In the genomic region with DNA sequence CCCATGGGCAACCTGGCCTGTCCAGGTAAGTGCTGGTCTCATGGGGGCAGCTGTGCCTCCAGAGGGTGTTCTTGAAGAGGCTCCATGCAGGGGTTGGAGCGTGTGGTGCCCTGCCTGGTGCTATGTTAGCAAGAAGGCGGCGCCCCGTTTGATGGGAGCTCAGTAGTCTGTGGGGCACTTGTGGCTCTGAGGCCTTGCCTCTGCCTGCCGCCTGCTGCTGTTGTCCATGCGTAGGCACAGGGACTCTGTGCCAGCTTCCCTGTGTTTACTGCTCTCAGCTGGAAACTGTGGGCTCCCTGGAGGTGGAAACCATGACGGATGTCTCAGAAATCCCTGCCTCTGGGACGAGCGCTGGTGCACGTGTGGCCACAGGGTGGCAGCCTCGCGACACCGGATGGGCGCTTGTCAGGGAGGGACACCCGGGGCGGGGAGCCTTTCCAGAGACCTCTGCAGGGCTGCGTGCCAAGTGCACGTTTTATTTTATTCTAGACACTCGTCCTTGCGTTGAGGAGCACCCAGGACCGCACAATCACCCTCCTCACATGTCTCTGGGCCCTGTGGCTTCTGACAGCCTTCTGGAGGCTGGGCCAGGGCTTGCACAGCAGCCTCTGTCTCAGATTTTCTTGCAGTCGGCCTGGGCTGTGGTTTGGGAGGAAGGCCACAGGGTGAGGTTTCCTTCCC, we compare ENCODE assay signal across 2 cellular contexts.
TF ChIP-seq lines count a peak whose summit lies in the region.

No MANE protein-coding gene starts in this region.

TF ChIP-seq in IMR-90, 13 proteins besides CTCF, POLR2A, EP300 and RAD21:
- peak; percentile 89 for TF ChIP-seq MAZ (IDR thresholded peaks at IDR 0.05; ENCODE audit: borderline replicate concordance, low read depth, low read length)
- peak; percentile 49 for TF ChIP-seq RCOR1 (IDR thresholded peaks at IDR 0.05; ENCODE audit: insufficient replicate concordance, low read length)
- peak; percentile 74 for TF ChIP-seq BHLHE40 (IDR thresholded peaks at IDR 0.05; ENCODE audit: low read depth, low read length)
- TF ChIP-seq FOS (IDR thresholded peaks at IDR 0.05; ENCODE audit: low read depth, low read length), result no peak
- TF ChIP-seq SMC3 (IDR thresholded peaks at IDR 0.05; ENCODE audit: low read depth, low read length), result peak; percentile 88

TF ChIP-seq in endothelial cell of umbilical vein, 7 proteins besides CTCF, POLR2A, EP300 and RAD21:
- peak; percentile 40 for TF ChIP-seq POLR2AphosphoS5 (IDR thresholded peaks at IDR 0.05; ENCODE audit: insufficient read depth, low read depth, low read length)
- no peak for TF ChIP-seq GATA2 (IDR thresholded peaks at IDR 0.05; ENCODE audit: insufficient read depth, insufficient read length, low read depth, low read length)
TF ChIP-seq in endothelial cell of umbilical vein: peak in this region for 1.
